9 cellular contexts compared by ENCODE assay signal in genomic region chr11:102577182-102577581, GRCh38. TPM values are rescaled to one million over a fixed set of nuclear protein-coding genes. Genes with fewer than 3 reads are reported as not detected.
A peak's percentile ranks its signal among the peaks of the same experiment; 100 is the strongest.
DNase-seq lines count a peak whose midpoint lies in the region; ATAC-seq and TF ChIP-seq lines count a peak whose summit lies in the region.
"Had no signal": no experiment of that assay in that cellular context is flagged by ENCODE, and none has a peak within 500 bp of the region (broad histone marks: within the 10 kb centered on the region; RNA-seq: fewer than 3 reads in every experiment).

No MANE protein-coding gene starts in this region.

- TF ChIP-seq CTCF in HFFc6 (IDR thresholded peaks at IDR 0.05) = no peak

- H3K4me1 Mint-ChIP-seq in natural killer cell treated with Interleukin-12 subunit alpha and Interleukin-12 subunit beta and Interleukin-15 and Interleukin-18, amount 100 ng/mL, for 72 hours (ENCODE audit: low read depth in 2 of 2) = peaks cover 18 to 20% of the 10 kb centered on the region in 2 donors
- peaks cover 9% of the 10 kb centered on the region for H3K4me1 Mint-ChIP-seq in HFFc6 (ENCODE audit: low read depth)

- no peaks in the 10 kb centered on the region for H3K36me3 Mint-ChIP-seq in natural killer cell treated with Interleukin-12 subunit alpha and Interleukin-12 subunit beta and Interleukin-15 and Interleukin-18, amount 100 ng/mL, for 72 hours
- H3K36me3 Mint-ChIP-seq in HFFc6 (ENCODE audit: low read depth) = no peaks in the 10 kb centered on the region

- H3K9me3 Mint-ChIP-seq in natural killer cell treated with Interleukin-12 subunit alpha and Interleukin-12 subunit beta and Interleukin-15 and Interleukin-18, amount 100 ng/mL, for 72 hours = no peaks in the 10 kb centered on the region
- H3K9me3 Mint-ChIP-seq in HFFc6 = no peaks in the 10 kb centered on the region

- ATAC-seq in GM18858 (IDR thresholded peaks at IDR 0.05; ENCODE audit: unreplicated experiment) = peak; percentile 60
- peak; percentile 54 for ATAC-seq in HG02852 (IDR thresholded peaks at IDR 0.05; ENCODE audit: unreplicated experiment)
- ATAC-seq in natural killer cell treated with Interleukin-12 subunit alpha and Interleukin-12 subunit beta and Interleukin-15 and Interleukin-18, amount 100 ng/mL, for 72 hours = peak; percentile 75 to 83
- ATAC-seq: esophagus mucosa had no signal

- H3K27me3 Mint-ChIP-seq in natural killer cell treated with Interleukin-12 subunit alpha and Interleukin-12 subunit beta and Interleukin-15 and Interleukin-18, amount 100 ng/mL, for 72 hours = peaks cover 0 to under 1% of the 10 kb centered on the region in 2 donors
- no peaks in the 10 kb centered on the region; the same call in 1 of the 2 replicates for H3K27me3 Mint-ChIP-seq in HFFc6 (ENCODE audit: insufficient read depth)

- DNase-seq in SIG-M5 treated with dmso at 0.1 percent for 504 hours (lab: John Stamatoyannopoulos, UW; ENCODE audit: unreplicated experiment) (peak; percentile 88), HFFc6 (no peak), COR-L47 (lab: John Stamatoyannopoulos, UW) (no peak)
- DNase-seq in natural killer cell treated with Interleukin-12 subunit alpha and Interleukin-12 subunit beta and Interleukin-15 and Interleukin-18, amount 100 ng/mL, for 72 hours (ENCODE audit: low spot score) = no peak
- DNase-seq in stimulated activated CD4-positive, alpha-beta T cell treated with anti-CD3 and anti-CD28 coated beads, Interleukin-15, amount 100 ng/mL, for 24 hours = no peak
- DNase-seq: PC-9 had no signal

- H3K27ac Mint-ChIP-seq in natural killer cell treated with Interleukin-12 subunit alpha and Interleukin-12 subunit beta and Interleukin-15 and Interleukin-18, amount 100 ng/mL, for 72 hours = peak overlapping the region; percentile 12 to 65
- no peak overlapping the region for H3K27ac Mint-ChIP-seq in HFFc6

- peak overlapping the region; percentile 31 for H3K4me3 Mint-ChIP-seq in natural killer cell treated with Interleukin-12 subunit alpha and Interleukin-12 subunit beta and Interleukin-15 and Interleukin-18, amount 100 ng/mL, for 72 hours
- no peak overlapping the region for H3K4me3 Mint-ChIP-seq in HFFc6

RNA-seq across cellular contexts. Expression of gene MMP7, which starts 46.6 kb away (rescaled TPM):
- total RNA-seq in natural killer cell treated with Interleukin-12 subunit alpha and Interleukin-12 subunit beta and Interleukin-15 and Interleukin-18, amount 100 ng/mL, for 72 hours = not detected
- not detected for total RNA-seq in HFFc6 (2021; fragmentation: NEBNext Ultra II Directional; extraction: Animal tissue kit (Norgen Biotek cat#: 25700))

RNA-seq across cellular contexts. Expression of gene MMP20, which starts 48.0 kb away (rescaled TPM):
- total RNA-seq in natural killer cell treated with Interleukin-12 subunit alpha and Interleukin-12 subunit beta and Interleukin-15 and Interleukin-18, amount 100 ng/mL, for 72 hours = not detected
- not detected for total RNA-seq in HFFc6 (2021; fragmentation: NEBNext Ultra II Directional; extraction: Animal tissue kit (Norgen Biotek cat#: 25700))
- total RNA-seq: esophagus mucosa, PC-9 had no signal
